ENCODE assay signal across 15 cellular contexts in genomic region chr3:56694852-56695563, GRCh38. TPM values are rescaled to one million over a fixed set of nuclear protein-coding genes. Genes with fewer than 3 reads are reported as not detected.
DNase-seq lines count a peak whose midpoint lies in the region; ATAC-seq, FAIRE-seq and TF ChIP-seq lines count a peak whose summit lies in the region.
"Had no signal": no experiment of that assay in that cellular context is flagged by ENCODE, and none has a peak within 500 bp of the region (broad histone marks: within the 10 kb centered on the region; RNA-seq: fewer than 3 reads in every experiment).

No MANE protein-coding gene starts in this region.

- H3K9me3 Mint-ChIP-seq in activated T-cell treated with anti-CD3 and anti-CD28 coated beads, Interleukin-2, amount 50 U/mL, for 72 hours = no peaks in the 10 kb centered on the region
- peaks cover 2% of the 10 kb centered on the region for H3K9me3 Mint-ChIP-seq in activated naive CD8-positive, alpha-beta T cell treated with anti-CD3 and anti-CD28 coated beads for 36 hours

- no peaks in the 10 kb centered on the region for H3K4me1 ChIP-seq in small intestine (ENCODE audit: control insufficient read depth in 2 of 2, insufficient read depth in 1 of 2, low read depth in 1 of 2, low read length in 1 of 2)
- H3K4me1 ChIP-seq: HAP-1 had no signal

- H3K4me3 ChIP-seq in small intestine (ENCODE audit: low read depth in 1 of 2, low read length in 2 of 2) (no peak overlapping the region), coronary artery (no peak overlapping the region)
- H3K4me3 ChIP-seq: HAP-1, MG63, thoracic aorta had no signal

- peak overlapping the region; percentile 7 for H3K27ac Mint-ChIP-seq in activated T-cell treated with anti-CD3 and anti-CD28 coated beads, Interleukin-2, amount 50 U/mL, for 72 hours
- H3K27ac Mint-ChIP-seq in activated naive CD8-positive, alpha-beta T cell treated with anti-CD3 and anti-CD28 coated beads for 36 hours = peak overlapping the region; percentile 62

- H3K36me3 ChIP-seq in small intestine (ENCODE audit: control insufficient read depth in 2 of 2, insufficient read depth in 2 of 2, low read length in 2 of 2) = no peaks in the 10 kb centered on the region
- H3K36me3 ChIP-seq: HAP-1, MG63, thoracic aorta had no signal

- H3K36me3 Mint-ChIP-seq in activated T-cell treated with anti-CD3 and anti-CD28 coated beads, Interleukin-2, amount 50 U/mL, for 72 hours (ENCODE audit: insufficient read depth in 2 of 2) = no peaks in the 10 kb centered on the region
- peaks cover 2% of the 10 kb centered on the region for H3K36me3 Mint-ChIP-seq in activated naive CD8-positive, alpha-beta T cell treated with anti-CD3 and anti-CD28 coated beads for 36 hours

- DNase-seq in activated T-cell treated with anti-CD3 and anti-CD28 coated beads, Interleukin-2, amount 50 U/mL, for 72 hours = no peak
- no peak for DNase-seq in activated T-cell treated with anti-CD3 and anti-CD28 coated beads, Interleukin-2, amount 50 U/mL, for 48 hours
- peak; percentile 41 for DNase-seq in MV-4-11 (lab: John Stamatoyannopoulos, UW)
- DNase-seq in activated naive CD8-positive, alpha-beta T cell treated with anti-CD3 and anti-CD28 coated beads for 36 hours = no peak
- DNase-seq in small intestine = peak; percentile 6
- DNase-seq in coronary artery (ENCODE audit: low spot score) = no peak
- DNase-seq in SK-N-DZ (ENCODE audit: low spot score) = no peak
- DNase-seq in HCEC 1CT = no peak
- DNase-seq: glutamatergic neuron, islet precursor cell, MG63, NCI-H2171, posterior cingulate gyrus had no signal

- ATAC-seq in activated T-cell treated with anti-CD3 and anti-CD28 coated beads, Interleukin-2, amount 50 U/mL, for 72 hours (replicated peaks in 1 of 2) = peak in 1 of 2 donors; percentile 47

- H3K4me1 Mint-ChIP-seq in activated T-cell treated with anti-CD3 and anti-CD28 coated beads, Interleukin-2, amount 50 U/mL, for 72 hours (ENCODE audit: low read depth) = peaks cover 37% of the 10 kb centered on the region
- peaks cover 39% of the 10 kb centered on the region for H3K4me1 Mint-ChIP-seq in activated naive CD8-positive, alpha-beta T cell treated with anti-CD3 and anti-CD28 coated beads for 36 hours

- H3K4me3 Mint-ChIP-seq in activated T-cell treated with anti-CD3 and anti-CD28 coated beads, Interleukin-2, amount 50 U/mL, for 72 hours = peak overlapping the region; percentile 54 to 70
- H3K4me3 Mint-ChIP-seq in activated naive CD8-positive, alpha-beta T cell treated with anti-CD3 and anti-CD28 coated beads for 36 hours = peak overlapping the region; percentile 42

- no peaks in the 10 kb centered on the region for H3K9me3 ChIP-seq in small intestine (ENCODE audit: control insufficient read depth, low read depth)
- H3K9me3 ChIP-seq: HAP-1, MG63, thoracic aorta had no signal

- peak overlapping the region in 1 of 2 donors; percentile 4 for H3K27ac ChIP-seq in small intestine (ENCODE audit: low read depth in 1 of 2, low read length in 1 of 2)
- H3K27ac ChIP-seq in coronary artery = no peak overlapping the region
- H3K27ac ChIP-seq: thoracic aorta had no signal

- H3K27me3 ChIP-seq in small intestine (ENCODE audit: control insufficient read depth in 2 of 2, insufficient read depth in 2 of 2, low read length in 2 of 2) = no peaks in the 10 kb centered on the region
- H3K27me3 ChIP-seq: MG63 had no signal

- H3K27me3 Mint-ChIP-seq in activated T-cell treated with anti-CD3 and anti-CD28 coated beads, Interleukin-2, amount 50 U/mL, for 72 hours (ENCODE audit: low read depth) = no peaks in the 10 kb centered on the region
- H3K27me3 Mint-ChIP-seq in activated naive CD8-positive, alpha-beta T cell treated with anti-CD3 and anti-CD28 coated beads for 36 hours = no peaks in the 10 kb centered on the region

- no peak for FAIRE-seq in small intestine (lab: Jason Lieb, UNC)

- WGBS in small intestine, 3 donors = 42 to 54% (median 51%) methylated on average over 4 of the region's 4 CpGs

- no peak for TF ChIP-seq CTCF in coronary artery (IDR thresholded peaks at IDR 0.05)

RNA-seq across cellular contexts. Expression of gene TASOR, which starts 11.9 kb away (rescaled TPM):
- total RNA-seq in activated T-cell treated with anti-CD3 and anti-CD28 coated beads, Interleukin-2, amount 50 U/mL, for 72 hours = 10 to 100 TPM; 82.6 to 91.8 TPM
- 10 to 100 TPM; 50.5 TPM for total RNA-seq in activated naive CD8-positive, alpha-beta T cell treated with anti-CD3 and anti-CD28 coated beads for 36 hours
- 10 to 100 TPM; 16.8 to 20.9 (median 20.1) TPM for polyA plus RNA-seq in small intestine
- 12.1 and 14.1 TPM in 2 replicates for polyA plus RNA-seq in SK-N-DZ (2014; cell fraction: cytosol; rRNA removed)
- 18.4 and 29.4 TPM in 2 replicates for polyA plus RNA-seq in SK-N-DZ (2014; cell fraction: nucleus; rRNA removed)

Comparison
In these comparisons a context has a peak if more than half of its experiments do, and no peak if none do; other contexts are left out.
1. DNase-seq: peak in MV-4-11 (single experiment) and small intestine (single experiment); none in activated T-cell treated with anti-CD3 and anti-CD28 coated beads, Interleukin-2, amount 50 U/mL, for 72 hours (0 of 2), activated T-cell treated with anti-CD3 and anti-CD28 coated beads, Interleukin-2, amount 50 U/mL, for 48 hours (0 of 2), activated naive CD8-positive, alpha-beta T cell treated with anti-CD3 and anti-CD28 coated beads for 36 hours (single experiment), coronary artery (single experiment), SK-N-DZ (single experiment) and HCEC 1CT (single experiment).